In the genomic region with DNA sequence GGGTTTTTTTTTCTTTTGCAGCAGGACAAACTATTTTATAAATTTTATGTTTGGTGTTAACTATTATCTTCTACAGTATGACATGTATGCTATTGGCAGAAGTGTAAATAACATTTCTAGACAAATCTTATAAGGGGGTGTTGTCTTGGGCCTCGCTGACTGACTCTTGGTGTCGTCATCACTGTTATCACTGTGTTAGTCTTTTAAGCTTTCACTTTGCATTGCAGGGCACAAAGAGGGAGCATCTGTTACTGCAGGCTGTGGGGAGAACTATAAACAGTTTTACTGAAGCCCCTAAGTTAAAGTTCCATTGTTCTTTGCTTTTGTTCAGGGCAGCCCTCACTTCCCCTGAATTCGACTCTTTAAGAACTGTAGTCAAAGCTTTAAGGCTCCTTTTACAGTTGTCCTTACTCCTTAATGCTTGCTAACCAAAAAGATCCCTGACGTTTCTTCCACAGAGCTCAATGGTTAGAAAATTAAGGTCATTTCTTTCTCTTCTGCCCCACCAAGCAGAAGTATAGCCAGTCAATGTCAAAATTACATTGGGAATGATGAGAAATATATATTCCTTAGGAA, we compare ENCODE assay signal across 8 cellular contexts.
DNase-seq lines count a peak whose midpoint lies in the region; ATAC-seq and TF ChIP-seq lines count a peak whose summit lies in the region.

No MANE protein-coding gene starts in this region.

- H3K27ac ChIP-seq in BLaER1 (no peak overlapping the region), HCT116 (ENCODE audit: low read depth, low read length) (no peak overlapping the region)

- no peak for ATAC-seq in HCT116
- ATAC-seq in HG02623 (IDR thresholded peaks at IDR 0.05; ENCODE audit: unreplicated experiment): no peak
- ATAC-seq in GM21381 (IDR thresholded peaks at IDR 0.05; ENCODE audit: unreplicated experiment): no peak

- H3K36me3 ChIP-seq in BLaER1 (no peaks in the 10 kb centered on the region), HCT116 (ENCODE audit: control insufficient read depth in 1 of 2, insufficient read depth in 2 of 2, low read length in 2 of 2) (no peaks in the 10 kb centered on the region), adipocyte (ENCODE audit: control insufficient read depth, insufficient read depth, low read length, severe bottlenecking) (no peaks in the 10 kb centered on the region)

- H4K20me1 ChIP-seq in BLaER1 (no peaks in the 10 kb centered on the region), HCT116 (ENCODE audit: insufficient read depth) (no peaks in the 10 kb centered on the region)

- TF ChIP-seq POLR2A in HCT116 (IDR thresholded peaks at IDR 0.05; ENCODE audit: borderline replicate concordance, extremely low read depth, insufficient read depth, insufficient read length): no peak

- H3K4me3 ChIP-seq in BLaER1 (no peak overlapping the region), HCT116 (replicated peaks in 1 of 2; ENCODE audit: low read depth in 1 of 2, low read length in 2 of 2) (no peak overlapping the region), adipocyte (ENCODE audit: low read length) (peak overlapping the region; percentile 68)

- peak overlapping the region; percentile 23 for H3K4me2 ChIP-seq in BLaER1
- peak overlapping the region; percentile 19; the same call in 1 of the 2 replicates for H3K4me2 ChIP-seq in HCT116 (ENCODE audit: low read length)

- no peak overlapping the region for H3K9ac ChIP-seq in BLaER1
- H3K9ac ChIP-seq in HCT116 (ENCODE audit: low read length): no peak overlapping the region
- peak overlapping the region; percentile 8 for H3K9ac ChIP-seq in adipocyte (ENCODE audit: low read length)

- no peaks in the 10 kb centered on the region for H3K79me2 ChIP-seq in HCT116 (ENCODE audit: insufficient read depth, low read length)

- DNase-seq in HCT116 (ENCODE audit: low read depth, low spot score) (no peak), adipocyte (ENCODE audit: low read depth) (no peak), midbrain (lab: John Stamatoyannopoulos, UW) (peak; percentile 21), SK-N-DZ (ENCODE audit: low spot score) (no peak)
- DNase-seq in stimulated activated CD4-positive, alpha-beta T cell treated with anti-CD3 and anti-CD28 coated beads, Interleukin-12 subunit alpha, Interleukin-12 subunit beta, amount 100 ng/mL, for 4 hours: no peak

- RAD21 ChIA-PET in HCT116 (lab: Charles Lee; ENCODE audit: low non-redundant PET in 1 of 2, low total read pairs in 2 of 2, uncharacterized antibody in 2 of 2, unreplicated experiment in 2 of 2): no interaction called here

- H3K9me3 ChIP-seq in BLaER1 (no peaks in the 10 kb centered on the region), HCT116 (ENCODE audit: control insufficient read depth in 1 of 2, insufficient read depth in 1 of 2, low read depth in 1 of 2, low read length in 2 of 2) (no peaks in the 10 kb centered on the region), adipocyte (ENCODE audit: control insufficient read depth, low read length) (no peaks in the 10 kb centered on the region)

- TF ChIP-seq CTCF in HCT116 (IDR thresholded peaks at IDR 0.05 in 2 of 3, conservative IDR thresholded peaks at IDR 0.05 in 1 of 3; ENCODE audit: borderline replicate concordance in 1 of 3, insufficient read depth in 1 of 3, low read depth in 2 of 3, low read length in 2 of 3): no peak

- POLR2A ChIA-PET in HCT116 (lab: Charles Lee): interaction anchor here (1.6 kb wide), 1 partner anchor 193 kb away, joined by 10 read pairs; no protein-coding TSS in a partner anchor

- H3K4me1 ChIP-seq in BLaER1 (0 out of 2 replicates have a peak, but pooled peaks cover 5% of the 10 kb centered on the region), HCT116 (ENCODE audit: control insufficient read depth in 1 of 2, insufficient read depth in 2 of 2, low read length in 2 of 2) (no peaks in the 10 kb centered on the region), adipocyte (ENCODE audit: control insufficient read depth, insufficient read depth, low read length) (peaks cover 34% of the 10 kb centered on the region)

- no peak for TF ChIP-seq RAD21 in HCT116 (IDR thresholded peaks at IDR 0.05; ENCODE audit: low read depth)

- no peaks in the 10 kb centered on the region for H3K9me2 ChIP-seq in HCT116 (ENCODE audit: insufficient read depth)

- intact Hi-C loops in HCT116 (cut with micrococcal nuclease): loop anchor here (1.0 to 5.0 kb wide), 5 partner anchors 180 to 613 kb away; no protein-coding TSS in a partner anchor

- CTCF ChIA-PET in HCT116 (lab: Charles Lee): interaction anchor here (0.8 to 2.9 kb wide), 21 partner anchors 9 to 612 kb away, joined by 3 to 61 read pairs (median 6); no protein-coding TSS in a partner anchor

- BruUV-seq in HCT116 (replicated peaks; lab: Mats Ljungman, UMichigan): no TSS peak

- no peaks in the 10 kb centered on the region for H3K27me3 ChIP-seq in BLaER1
- peaks cover 16% of the 10 kb centered on the region; the same call in 1 of the 2 replicates for H3K27me3 ChIP-seq in HCT116 (ENCODE audit: insufficient read depth, low read length)
- H3K27me3 ChIP-seq in adipocyte (replicated peaks; ENCODE audit: control insufficient read depth, insufficient read depth, low read length): no peaks in the 10 kb centered on the region

- peak overlapping the region; percentile 44 for H2AFZ ChIP-seq in HCT116 (ENCODE audit: low read depth, low read length, poor library complexity, severe bottlenecking)

TF ChIP-seq in HCT116, 20 proteins besides CTCF, POLR2A, EP300 and RAD21:
- no peak for TF ChIP-seq YY1 (IDR thresholded peaks at IDR 0.05; ENCODE audit: extremely low read depth, insufficient replicate concordance, low read depth, low read length)
- no peak for TF ChIP-seq EGR1 (IDR thresholded peaks at IDR 0.05; ENCODE audit: low read depth)
- no peak for TF ChIP-seq EZH2 (IDR thresholded peaks at IDR 0.05)
- no peak for TF ChIP-seq ELF1 (IDR thresholded peaks at IDR 0.05; ENCODE audit: borderline replicate concordance, low read depth)
- TF ChIP-seq FOSL1 (IDR thresholded peaks at IDR 0.05; ENCODE audit: low read depth): no peak
- TF ChIP-seq, protein P1, sequence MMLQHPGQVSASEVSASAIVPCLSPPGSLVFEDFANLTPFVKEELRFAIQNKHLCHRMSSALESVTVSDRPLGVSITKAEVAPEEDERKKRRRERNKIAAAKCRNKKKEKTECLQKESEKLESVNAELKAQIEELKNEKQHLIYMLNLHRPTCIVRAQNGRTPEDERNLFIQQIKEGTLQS (IDR thresholded peaks at IDR 0.05): no peak
- TF ChIP-seq, protein P2, sequence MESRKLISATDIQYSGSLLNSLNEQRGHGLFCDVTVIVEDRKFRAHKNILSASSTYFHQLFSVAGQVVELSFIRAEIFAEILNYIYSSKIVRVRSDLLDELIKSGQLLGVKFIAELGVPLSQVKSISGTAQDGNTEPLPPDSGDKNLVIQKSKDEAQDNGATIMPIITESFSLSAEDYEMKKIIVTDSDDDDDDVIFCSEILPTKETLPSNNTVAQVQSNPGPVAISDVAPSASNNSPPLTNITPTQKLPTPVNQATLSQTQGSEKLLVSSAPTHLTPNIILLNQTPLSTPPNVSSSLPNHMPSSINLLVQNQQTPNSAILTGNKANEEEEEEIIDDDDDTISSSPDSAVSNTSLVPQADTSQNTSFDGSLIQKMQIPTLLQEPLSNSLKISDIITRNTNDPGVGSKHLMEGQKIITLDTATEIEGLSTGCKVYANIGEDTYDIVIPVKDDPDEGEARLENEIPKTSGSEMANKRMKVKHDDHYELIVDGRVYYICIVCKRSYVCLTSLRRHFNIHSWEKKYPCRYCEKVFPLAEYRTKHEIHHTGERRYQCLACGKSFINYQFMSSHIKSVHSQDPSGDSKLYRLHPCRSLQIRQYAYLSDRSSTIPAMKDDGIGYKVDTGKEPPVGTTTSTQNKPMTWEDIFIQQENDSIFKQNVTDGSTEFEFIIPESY (IDR thresholded peaks at IDR 0.05; ENCODE audit: extremely low read depth, insufficient replicate concordance, low read length): no peak
